Comparison of ENCODE assay signal across 9 cellular contexts in the genomic region with DNA sequence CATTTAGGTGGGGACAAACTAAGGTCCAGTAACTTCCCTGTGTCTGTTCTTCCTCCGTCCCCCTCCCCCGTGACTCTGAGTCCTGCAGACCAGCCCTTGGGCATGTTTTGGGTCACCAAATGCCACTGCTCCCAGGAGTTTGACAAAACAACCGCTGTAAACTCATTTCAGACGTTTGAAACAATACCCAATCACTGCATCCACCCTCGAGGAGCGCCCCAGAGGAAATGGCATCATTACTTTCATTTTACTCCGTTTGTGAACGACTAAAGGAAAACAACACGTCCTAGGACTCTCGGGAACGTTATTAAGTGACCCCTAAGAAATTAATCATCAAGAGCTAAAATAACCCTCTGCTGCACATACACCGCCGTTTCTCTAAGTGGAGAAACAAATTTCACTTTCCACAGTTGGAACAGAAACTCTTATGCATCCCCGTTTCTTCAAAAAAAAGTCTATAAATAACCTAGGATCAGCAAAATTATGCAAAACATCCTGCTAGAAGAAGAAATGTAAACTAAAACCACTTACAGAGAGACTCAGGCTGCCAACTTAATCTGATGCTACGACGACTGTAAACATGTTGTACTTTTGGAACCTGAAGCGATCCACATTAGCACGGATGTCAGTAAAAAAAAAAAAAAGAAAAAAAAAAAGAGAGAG.
DNase-seq lines count a peak whose midpoint lies in the region; ATAC-seq and TF ChIP-seq lines count a peak whose summit lies in the region.
"Had no signal": no experiment of that assay in that cellular context is flagged by ENCODE, and none has a peak within 500 bp of the region (broad histone marks: within the 10 kb centered on the region; RNA-seq: fewer than 3 reads in every experiment).

No MANE protein-coding gene starts in this region.

- TF ChIP-seq CTCF in GM23338 (conservative IDR thresholded peaks at IDR 0.05; ENCODE audit: low read depth in 2 of 2) (no peak), dorsolateral prefrontal cortex (IDR thresholded peaks at IDR 0.05 in 54 of 56, conservative IDR thresholded peaks at IDR 0.05 in 2 of 56; ENCODE audit: low read depth in 1 of 56, partially characterized antibody in 56 of 56) (no peak)

- peak overlapping the region in 10 of 11 experiments; percentile 32 to 76 (median 65); a peak in 21 of 22 replicates for H3K27ac ChIP-seq in BLaER1 treated with 17β-estradiol and CSF1 and Interleukin-3, amounts not matched to agents 10 nM and 100 nM
- H3K27ac ChIP-seq in GM23338 (ENCODE audit: low read depth) (peak overlapping the region; percentile 97), dorsolateral prefrontal cortex (peak overlapping the region in 36 of 59 donors; percentile 1 to 75 (median 46)), muscle layer of duodenum (ENCODE audit: low read length) (peak overlapping the region; percentile 68)
- H3K27ac ChIP-seq: HL-60 had no signal

- H3K27me3 Mint-ChIP-seq in GM23338 (ENCODE audit: insufficient read depth, low read depth, poor library complexity): peaks cover 23% of the 10 kb centered on the region

- H3K9ac ChIP-seq in BLaER1 treated with 17β-estradiol and CSF1 and Interleukin-3, amounts not matched to agents 10 nM and 100 nM: peak overlapping the region; percentile 58 to 75 (median 63); a peak in 21 of 22 replicates

- H3K27me3 ChIP-seq in BLaER1 treated with 17β-estradiol and CSF1 and Interleukin-3, amounts not matched to agents 10 nM and 100 nM: no peaks in the 10 kb centered on the region
- H3K27me3 ChIP-seq in GM23338 (ENCODE audit: insufficient read depth) (no peaks in the 10 kb centered on the region), dorsolateral prefrontal cortex (no peaks in the 10 kb centered on the region), muscle layer of duodenum (ENCODE audit: low read depth, low read length) (no peaks in the 10 kb centered on the region)

- H3K9me3 ChIP-seq in BLaER1 treated with 17β-estradiol and CSF1 and Interleukin-3, amounts not matched to agents 10 nM and 100 nM (replicated peaks in 1 of 11): peaks cover 0 to 21% (median 15%) of the 10 kb centered on the region in 11 experiments; a peak in 18 of 22 replicates
- no peaks in the 10 kb centered on the region for H3K9me3 ChIP-seq in muscle layer of duodenum (ENCODE audit: control insufficient read depth in 1 of 2, low read length in 2 of 2)

- H3K9me2 ChIP-seq in GM23338 (ENCODE audit: insufficient read depth): no peaks in the 10 kb centered on the region

- H3K4me1 ChIP-seq in BLaER1 treated with 17β-estradiol and CSF1 and Interleukin-3, amounts not matched to agents 10 nM and 100 nM: peaks cover 8 to 30% (median 20%) of the 10 kb centered on the region in 10 experiments; a peak in 19 of 20 replicates
- H3K4me1 ChIP-seq in GM23338 (ENCODE audit: insufficient read depth) (peaks cover 52% of the 10 kb centered on the region), muscle layer of duodenum (ENCODE audit: control insufficient read depth in 1 of 2, insufficient read depth in 2 of 2, low read length in 2 of 2) (peaks cover 0 to 7% of the 10 kb centered on the region in 2 donors)

- peaks cover 0 to 9% (median 0%) of the 10 kb centered on the region in 11 experiments; a peak in 3 of 22 replicates for H3K36me3 ChIP-seq in BLaER1 treated with 17β-estradiol and CSF1 and Interleukin-3, amounts not matched to agents 10 nM and 100 nM
- no peaks in the 10 kb centered on the region for H3K36me3 ChIP-seq in GM23338 (ENCODE audit: insufficient read depth)
- H3K36me3 ChIP-seq in muscle layer of duodenum (ENCODE audit: control insufficient read depth in 1 of 2, insufficient read depth in 2 of 2, low read length in 2 of 2): no peaks in the 10 kb centered on the region

- H3K36me3 Mint-ChIP-seq in GM23338 (ENCODE audit: low read depth): peaks cover 13% of the 10 kb centered on the region; the same call in 2 of the 3 replicates

- H3K9me3 Mint-ChIP-seq in GM23338: no peaks in the 10 kb centered on the region

- no peak for ATAC-seq in GM23338
- ATAC-seq in HG02623 (IDR thresholded peaks at IDR 0.05; ENCODE audit: unreplicated experiment): no peak

- no peaks in the 10 kb centered on the region for H4K20me1 ChIP-seq in BLaER1 treated with 17β-estradiol and CSF1 and Interleukin-3, amounts not matched to agents 10 nM and 100 nM
- H4K20me1 ChIP-seq in GM23338 (replicated peaks; ENCODE audit: insufficient read depth): no peaks in the 10 kb centered on the region

- peak overlapping the region; percentile 53 to 70 (median 58) for H3K4me3 ChIP-seq in BLaER1 treated with 17β-estradiol and CSF1 and Interleukin-3, amounts not matched to agents 10 nM and 100 nM
- H3K4me3 ChIP-seq in GM23338 (peak overlapping the region; percentile 59), dorsolateral prefrontal cortex (peak overlapping the region; percentile 27 to 73 (median 59)), muscle layer of duodenum (ENCODE audit: low read depth in 1 of 2, low read length in 2 of 2) (peak overlapping the region; percentile 72 to 74)

- H3K27ac Mint-ChIP-seq in GM23338: peak overlapping the region; percentile 70

- H2AFZ ChIP-seq in GM23338: no peak overlapping the region

- peak overlapping the region; percentile 60 for H3K4me3 Mint-ChIP-seq in GM23338

- intact Hi-C loops in dorsolateral prefrontal cortex (cut with DNase I): loop anchor here in 1 of 2 donors (10.0 kb wide), 1 partner anchor 184 kb away; a partner anchor contains a TSS

- no peak for DNase-seq in GM23338 (ENCODE audit: low spot score)
- peak in 4 of 5 experiments; percentile 15 to 90 (median 32) for DNase-seq in T-helper 2 cell
- DNase-seq in dorsolateral prefrontal cortex: no peak
- DNase-seq in NCI-H2196 treated with DMSO at 0.1 percent for 48 hours (lab: John Stamatoyannopoulos, UW; ENCODE audit: unreplicated experiment): no peak
- DNase-seq in NCI-H2029 (lab: John Stamatoyannopoulos, UW): no peak

- H3K79me2 ChIP-seq in GM23338 (replicated peaks; ENCODE audit: insufficient read depth): peaks cover 22% of the 10 kb centered on the region

- peak overlapping the region; percentile 74 to 91 (median 84) for H3K4me2 ChIP-seq in BLaER1 treated with 17β-estradiol and CSF1 and Interleukin-3, amounts not matched to agents 10 nM and 100 nM
- peak overlapping the region; percentile 83 for H3K4me2 ChIP-seq in GM23338

- H3K4me1 Mint-ChIP-seq in GM23338: peaks cover 70% of the 10 kb centered on the region

- H3F3A ChIP-seq in GM23338 (replicated peaks; ENCODE audit: low read depth): peaks cover 9% of the 10 kb centered on the region; the same call in 1 of the 2 replicates

TF ChIP-seq in GM23338, 12 proteins besides CTCF, POLR2A, EP300 and RAD21 (continues in another document):
- no peak for TF ChIP-seq JUNB (IDR thresholded peaks at IDR 0.05; ENCODE audit: unreplicated experiment)
- TF ChIP-seq, protein P1, sequence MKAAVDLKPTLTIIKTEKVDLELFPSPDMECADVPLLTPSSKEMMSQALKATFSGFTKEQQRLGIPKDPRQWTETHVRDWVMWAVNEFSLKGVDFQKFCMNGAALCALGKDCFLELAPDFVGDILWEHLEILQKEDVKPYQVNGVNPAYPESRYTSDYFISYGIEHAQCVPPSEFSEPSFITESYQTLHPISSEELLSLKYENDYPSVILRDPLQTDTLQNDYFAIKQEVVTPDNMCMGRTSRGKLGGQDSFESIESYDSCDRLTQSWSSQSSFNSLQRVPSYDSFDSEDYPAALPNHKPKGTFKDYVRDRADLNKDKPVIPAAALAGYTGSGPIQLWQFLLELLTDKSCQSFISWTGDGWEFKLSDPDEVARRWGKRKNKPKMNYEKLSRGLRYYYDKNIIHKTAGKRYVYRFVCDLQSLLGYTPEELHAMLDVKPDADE (IDR thresholded peaks at IDR 0.05): no peak
- 0 out of 2 replicates have a peak, but pooled peaks have one; percentile 6 for TF ChIP-seq POLR2AphosphoS5 (IDR thresholded peaks at IDR 0.05; ENCODE audit: low read depth)
- no peak for TF ChIP-seq NANOG (IDR thresholded peaks at IDR 0.05; ENCODE audit: borderline replicate concordance)
- TF ChIP-seq STAT1 (IDR thresholded peaks at IDR 0.05; ENCODE audit: unreplicated experiment): no peak

Comparison
In these comparisons a context has a peak if more than half of its experiments do, and no peak if none do; other contexts are left out.
1. H3K27ac ChIP-seq: peak in every context shown above with its lines; median percentile 97 in GM23338; 68 in muscle layer of duodenum; 65 in BLaER1 treated with 17β-estradiol and CSF1 and Interleukin-3, amounts not matched to agents 10 nM and 100 nM; 46 in dorsolateral prefrontal cortex.
2. DNase-seq: peak in T-helper 2 cell (4 of 5); none in GM23338 (single experiment), dorsolateral prefrontal cortex (0 of 10), NCI-H2196 treated with DMSO at 0.1 percent for 48 hours (single experiment) and NCI-H2029 (single experiment).
3. Peak in every context shown above with its lines, with median percentiles within 50 percentile points of each other: H3K4me3 ChIP-seq.